ENCODE assay signal across 21 cellular contexts in the genomic region with DNA sequence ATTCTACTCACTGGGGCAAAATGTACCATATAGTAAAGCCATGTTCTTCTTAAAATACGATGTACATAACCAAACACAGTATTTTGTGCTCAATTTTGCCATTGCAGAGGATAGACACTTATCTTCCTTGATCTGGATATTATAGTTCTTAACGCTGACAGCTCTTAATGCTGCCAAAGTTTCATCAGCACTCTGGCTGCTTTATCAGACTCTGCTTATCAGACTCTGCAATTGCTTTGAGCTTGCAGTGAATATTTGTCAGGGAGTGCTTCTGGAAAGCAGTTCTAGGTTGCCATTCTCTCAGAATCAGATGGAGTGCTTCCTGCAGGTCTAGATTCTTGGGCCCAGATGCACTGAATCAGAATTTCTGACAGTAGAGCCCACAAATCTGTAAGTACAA.
"Had no signal": no experiment of that assay in that cellular context is flagged by ENCODE, and none has a peak within 500 bp of the region (broad histone marks: within the 10 kb centered on the region; RNA-seq: fewer than 3 reads in every experiment).

No MANE protein-coding gene starts in this region.

- H3K27ac ChIP-seq: brain microvascular endothelial cell, WERI-Rb-1 had no signal

- H3K27me3 ChIP-seq: brain microvascular endothelial cell had no signal

- ATAC-seq: activated CD4-positive, alpha-beta T cell treated with anti-CD3 and anti-CD28 coated beads for 36 hours; activated T-helper 17 cell treated with anti-CD3 and anti-CD28 coated beads, Interleukin-2, amount 50 U/mL, for 72 hours; Panc1; Right ventricle myocardium inferior had no signal

- DNase-seq: activated CD4-positive, alpha-beta memory T cell treated with anti-CD3 and anti-CD28 coated beads, Interleukin-2, amount 10 ng/mL, durations not matched to agents 7 days and 5 days; activated CD4-positive, alpha-beta T cell treated with anti-CD3 and anti-CD28 coated beads for 36 hours; activated CD4-positive, alpha-beta T cell treated with anti-CD3 and anti-CD28 coated beads, Interleukin-2, amount 50 U/mL, for 1 hour; activated gamma-delta T cell; activated naive CD4-positive, alpha-beta T cell treated with anti-CD3 and anti-CD28 coated beads for 36 hours; activated T-cell treated with anti-CD3 and anti-CD28 coated beads for 4 hours; activated T-cell treated with anti-CD3 and anti-CD28 coated beads, Interleukin-2, amount 50 U/mL, for 48 hours; brain microvascular endothelial cell; IMR-90; Kasumi-1; KBM-7; NCI-H146; NCI-H187 treated with DMSO at 0.1 percent for 48 hours; NCI-H2081 treated with DMSO at 0.1 percent for 48 hours; NCI-H526; NCI-H774; RPMI8226; WERI-Rb-1 had no signal

- H3K36me3 ChIP-seq: brain microvascular endothelial cell, WERI-Rb-1 had no signal
